15 cellular contexts compared by ENCODE assay signal in the genomic region with DNA sequence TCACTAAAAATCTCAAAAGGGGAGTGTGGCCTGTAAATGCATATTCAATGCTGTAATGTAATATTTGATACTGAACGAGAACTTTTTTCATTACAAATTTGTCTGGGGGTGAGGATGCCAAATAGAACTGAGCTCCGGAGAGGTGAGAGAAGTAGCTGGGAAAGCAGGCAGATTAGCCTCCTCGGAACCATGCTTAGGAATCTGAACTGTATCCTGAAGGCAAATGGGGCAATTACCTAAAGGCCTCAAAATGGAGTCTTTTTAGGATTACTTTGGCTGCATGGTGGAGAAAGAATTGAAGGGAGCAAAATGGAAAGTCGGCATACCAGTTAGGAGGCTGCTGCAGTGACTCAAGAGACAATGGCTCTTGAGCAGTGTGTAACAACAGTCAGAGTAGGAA.
DNase-seq lines count a peak whose midpoint lies in the region; ATAC-seq and TF ChIP-seq lines count a peak whose summit lies in the region.
"Had no signal": no experiment of that assay in that cellular context is flagged by ENCODE, and none has a peak within 500 bp of the region (broad histone marks: within the 10 kb centered on the region; RNA-seq: fewer than 3 reads in every experiment).

No MANE protein-coding gene starts in this region.

- DNase-seq in central memory CD8-positive, alpha-beta T cell (ENCODE audit: low spot score in 2 of 2), result no peak
- DNase-seq in immature natural killer cell (no peak), right cardiac atrium (no peak)
- no peak for DNase-seq in activated CD4-positive, alpha-beta T cell treated with anti-CD3 and anti-CD28 coated beads for 1 hour
- DNase-seq: C1 segment of cervical spinal cord; Calu3; CD4-positive, alpha-beta memory T cell; COR-L47; DMS53; DMS79 treated with DMSO at 0.1 percent for 48 hours; GOT3; HFFc6 had no signal

- no peaks in the 10 kb centered on the region for H3K9me3 Mint-ChIP-seq in central memory CD8-positive, alpha-beta T cell
- H3K9me3 Mint-ChIP-seq in immature natural killer cell (no peaks in the 10 kb centered on the region), nephron (no peaks in the 10 kb centered on the region)
- no peaks in the 10 kb centered on the region for H3K9me3 Mint-ChIP-seq in activated T-helper 17 cell treated with anti-CD3 and anti-CD28 coated beads, Interleukin-2, amount 50 U/mL, for 72 hours
- H3K9me3 Mint-ChIP-seq: HFFc6 had no signal

- H3K36me3 Mint-ChIP-seq in central memory CD8-positive, alpha-beta T cell (ENCODE audit: insufficient read depth), result peaks cover 21% of the 10 kb centered on the region
- H3K36me3 Mint-ChIP-seq in immature natural killer cell (peaks cover 26 to 41% (median 30%) of the 10 kb centered on the region in 3 donors), nephron (ENCODE audit: low read depth) (peaks cover 24% of the 10 kb centered on the region)
- H3K36me3 Mint-ChIP-seq in activated T-helper 17 cell treated with anti-CD3 and anti-CD28 coated beads, Interleukin-2, amount 50 U/mL, for 72 hours (ENCODE audit: low read depth), result no peaks in the 10 kb centered on the region

- no peak overlapping the region for H3K4me3 ChIP-seq in right cardiac atrium (ENCODE audit: low read length)
- H3K4me3 ChIP-seq: HAP-1 had no signal

- 88% methylated on average over 4 of the region's 4 CpGs for WGBS in right cardiac atrium

- H3K27ac Mint-ChIP-seq in central memory CD8-positive, alpha-beta T cell (ENCODE audit: low read depth), result peak overlapping the region; percentile 22
- peak overlapping the region; percentile 6 to 87 (median 61) for H3K27ac Mint-ChIP-seq in immature natural killer cell
- peak overlapping the region; percentile 40 to 80 (median 45) for H3K27ac Mint-ChIP-seq in nephron
- H3K27ac Mint-ChIP-seq in activated T-helper 17 cell treated with anti-CD3 and anti-CD28 coated beads, Interleukin-2, amount 50 U/mL, for 72 hours, result no peak overlapping the region
- H3K27ac Mint-ChIP-seq: HFFc6 had no signal

- peaks cover under 1% of the 10 kb centered on the region for H3K4me1 ChIP-seq in right cardiac atrium (ENCODE audit: control insufficient read depth, insufficient read depth, low read length)
- H3K4me1 ChIP-seq: HAP-1 had no signal

- no peaks in the 10 kb centered on the region for H3K9me3 ChIP-seq in right cardiac atrium (ENCODE audit: control insufficient read depth, low read length)
- H3K9me3 ChIP-seq: HAP-1 had no signal

- no peak overlapping the region for H3K4me3 Mint-ChIP-seq in central memory CD8-positive, alpha-beta T cell
- H3K4me3 Mint-ChIP-seq in immature natural killer cell (no peak overlapping the region), nephron (no peak overlapping the region)
- no peak overlapping the region for H3K4me3 Mint-ChIP-seq in activated T-helper 17 cell treated with anti-CD3 and anti-CD28 coated beads, Interleukin-2, amount 50 U/mL, for 72 hours
- H3K4me3 Mint-ChIP-seq: CD4-positive, alpha-beta memory T cell; HFFc6 had no signal

- intact Hi-C loops in right cardiac atrium (cut with DNase I), result no loop called here

- no peak for ATAC-seq in central memory CD8-positive, alpha-beta T cell (replicated peaks; ENCODE audit: extremely low read depth, poor library complexity, severe bottlenecking)
- no peak for ATAC-seq in activated T-helper 17 cell treated with anti-CD3 and anti-CD28 coated beads, Interleukin-2, amount 50 U/mL, for 72 hours (replicated peaks)
- ATAC-seq in right cardiac atrium, result no peak

- no peak for TF ChIP-seq CTCF in nephron (IDR thresholded peaks at IDR 0.05; ENCODE audit: unreplicated experiment in 3 of 3)

- peaks cover 16% of the 10 kb centered on the region for H3K4me1 Mint-ChIP-seq in central memory CD8-positive, alpha-beta T cell
- H3K4me1 Mint-ChIP-seq in immature natural killer cell, result peaks cover 38 to 64% of the 10 kb centered on the region in 2 donors
- peaks cover 34% of the 10 kb centered on the region for H3K4me1 Mint-ChIP-seq in nephron
- H3K4me1 Mint-ChIP-seq in activated T-helper 17 cell treated with anti-CD3 and anti-CD28 coated beads, Interleukin-2, amount 50 U/mL, for 72 hours, result peaks cover 2% of the 10 kb centered on the region

- no peaks in the 10 kb centered on the region for H3K27me3 ChIP-seq in right cardiac atrium (ENCODE audit: control insufficient read depth, insufficient read depth)

- no peaks in the 10 kb centered on the region for H3K27me3 Mint-ChIP-seq in central memory CD8-positive, alpha-beta T cell
- H3K27me3 Mint-ChIP-seq in immature natural killer cell (ENCODE audit: low read depth in 3 of 3) (peaks cover 5 to 24% (median 9%) of the 10 kb centered on the region in 3 donors), nephron (ENCODE audit: low read depth) (no peaks in the 10 kb centered on the region)
- H3K27me3 Mint-ChIP-seq in activated T-helper 17 cell treated with anti-CD3 and anti-CD28 coated beads, Interleukin-2, amount 50 U/mL, for 72 hours, result no peaks in the 10 kb centered on the region
- H3K27me3 Mint-ChIP-seq: CD4-positive, alpha-beta memory T cell had no signal

- H3K27ac ChIP-seq in right cardiac atrium (ENCODE audit: low read length), result no peak overlapping the region
